In the genomic region with DNA sequence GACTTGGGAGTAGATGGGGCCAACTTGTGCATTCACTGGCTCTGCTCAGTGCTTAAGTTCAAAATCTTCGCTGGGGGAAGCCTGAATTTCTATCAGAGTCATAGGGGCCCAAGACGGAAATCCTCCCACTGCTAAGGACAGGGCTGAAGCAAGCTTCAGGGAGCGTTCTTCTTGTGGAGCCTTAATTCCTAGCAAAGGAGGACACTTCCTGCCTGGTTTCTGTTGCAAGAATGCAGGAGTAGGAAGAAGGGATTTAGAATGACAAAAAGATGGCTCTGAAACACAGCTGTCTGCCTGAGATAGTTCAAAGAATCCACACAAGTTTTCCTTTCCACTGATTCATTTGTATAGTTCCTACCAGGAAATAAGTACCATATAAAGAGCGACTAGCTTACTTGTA, we compare ENCODE assay signal across 24 cellular contexts.
"Had no signal": no experiment of that assay in that cellular context is flagged by ENCODE, and none has a peak within 500 bp of the region (broad histone marks: within the 10 kb centered on the region; RNA-seq: fewer than 3 reads in every experiment).

No MANE protein-coding gene starts in this region.

- H3K27ac Mint-ChIP-seq: activated CD4-positive, alpha-beta T cell treated with anti-CD3 and anti-CD28 coated beads for 36 hours; activated naive CD8-positive, alpha-beta T cell treated with anti-CD3 and anti-CD28 coated beads, Interleukin-2, amount 50 U/mL, for 24 hours; stimulated activated naive CD8-positive, alpha-beta T cell treated with anti-CD3 and anti-CD28 coated beads, Interleukin-15, Interleukin-2, amounts not matched to agents 100 ng/mL and 50 ng/mL, for 24 hours had no signal

- H3K4me1 Mint-ChIP-seq: activated naive CD8-positive, alpha-beta T cell treated with anti-CD3 and anti-CD28 coated beads, Interleukin-2, amount 50 U/mL, for 24 hours; brain had no signal

- H3K4me3 ChIP-seq: gastroesophageal sphincter, left lung, pancreas, psoas muscle, right atrium auricular region, suprapubic skin, tibial nerve had no signal

- H3K27ac ChIP-seq: gastroesophageal sphincter, left lung, pancreas, psoas muscle, right atrium auricular region, suprapubic skin, tibial nerve had no signal

- H3K9me3 Mint-ChIP-seq: activated naive CD8-positive, alpha-beta T cell treated with anti-CD3 and anti-CD28 coated beads, Interleukin-2, amount 50 U/mL, for 24 hours; activated T-cell treated with anti-CD3 and anti-CD28 coated beads, Interleukin-2, amount 50 U/mL, for 72 hours; brain; effector memory CD8-positive, alpha-beta T cell; naive thymus-derived CD4-positive, alpha-beta T cell; stimulated activated naive CD8-positive, alpha-beta T cell treated with anti-CD3 and anti-CD28 coated beads, Interleukin-15, Interleukin-2, amounts not matched to agents 100 ng/mL and 50 ng/mL, for 24 hours had no signal

- H3K4me1 ChIP-seq: gastroesophageal sphincter, pancreas, psoas muscle, right atrium auricular region, suprapubic skin had no signal

- H3K27me3 ChIP-seq: gastroesophageal sphincter, left lung, pancreas, right atrium auricular region, suprapubic skin, tibial nerve had no signal

- H3K27me3 Mint-ChIP-seq: activated CD4-positive, alpha-beta T cell treated with anti-CD3 and anti-CD28 coated beads for 36 hours; activated naive CD8-positive, alpha-beta T cell treated with anti-CD3 and anti-CD28 coated beads, Interleukin-2, amount 50 U/mL, for 24 hours; brain; effector memory CD8-positive, alpha-beta T cell; naive thymus-derived CD4-positive, alpha-beta T cell; stimulated activated naive CD8-positive, alpha-beta T cell treated with anti-CD3 and anti-CD28 coated beads, Interleukin-15, Interleukin-2, amounts not matched to agents 100 ng/mL and 50 ng/mL, for 24 hours had no signal

- DNase-seq: activated CD4-positive, alpha-beta T cell treated with anti-CD3 and anti-CD28 coated beads for 36 hours; activated CD4-positive, alpha-beta T cell treated with anti-CD3 and anti-CD28 coated beads, Interleukin-2, amount 50 U/mL, for 48 hours; activated gamma-delta T cell; activated naive CD4-positive, alpha-beta T cell treated with anti-CD3 and anti-CD28 coated beads, Interleukin-2, amount 50 U/mL, for 16 hours; activated naive CD8-positive, alpha-beta T cell treated with anti-CD3 and anti-CD28 coated beads, Interleukin-2, amount 50 U/mL, for 24 hours; activated T-cell treated with anti-CD3 and anti-CD28 coated beads, Interleukin-2, amount 50 U/mL, for 72 hours; aorta; central memory CD4-positive, alpha-beta T cell; effector memory CD8-positive, alpha-beta T cell; head of caudate nucleus; kidney; left lung; naive thymus-derived CD4-positive, alpha-beta T cell; pancreas; psoas muscle; stimulated activated CD4-positive, alpha-beta T cell treated with anti-CD3 and anti-CD28 coated beads, Interleukin-12 subunit alpha, Interleukin-12 subunit beta, amount 100 ng/mL, for 4 hours; stimulated activated CD4-positive, alpha-beta T cell treated with anti-CD3 and anti-CD28 coated beads, Interleukin-4, amount 100 ng/mL, for 4 hours; T-helper 1 cell had no signal

- H3K9me3 ChIP-seq: gastroesophageal sphincter, left lung, pancreas, psoas muscle, right atrium auricular region, suprapubic skin, tibial nerve had no signal

- H3K4me3 Mint-ChIP-seq: activated CD4-positive, alpha-beta T cell treated with anti-CD3 and anti-CD28 coated beads for 36 hours; activated naive CD8-positive, alpha-beta T cell treated with anti-CD3 and anti-CD28 coated beads, Interleukin-2, amount 50 U/mL, for 24 hours; activated T-cell treated with anti-CD3 and anti-CD28 coated beads, Interleukin-2, amount 50 U/mL, for 72 hours; brain; effector memory CD8-positive, alpha-beta T cell; naive thymus-derived CD4-positive, alpha-beta T cell; stimulated activated naive CD8-positive, alpha-beta T cell treated with anti-CD3 and anti-CD28 coated beads, Interleukin-15, Interleukin-2, amounts not matched to agents 100 ng/mL and 50 ng/mL, for 24 hours had no signal
